ENCODE assay signal across 2 cellular contexts in the genomic region with DNA sequence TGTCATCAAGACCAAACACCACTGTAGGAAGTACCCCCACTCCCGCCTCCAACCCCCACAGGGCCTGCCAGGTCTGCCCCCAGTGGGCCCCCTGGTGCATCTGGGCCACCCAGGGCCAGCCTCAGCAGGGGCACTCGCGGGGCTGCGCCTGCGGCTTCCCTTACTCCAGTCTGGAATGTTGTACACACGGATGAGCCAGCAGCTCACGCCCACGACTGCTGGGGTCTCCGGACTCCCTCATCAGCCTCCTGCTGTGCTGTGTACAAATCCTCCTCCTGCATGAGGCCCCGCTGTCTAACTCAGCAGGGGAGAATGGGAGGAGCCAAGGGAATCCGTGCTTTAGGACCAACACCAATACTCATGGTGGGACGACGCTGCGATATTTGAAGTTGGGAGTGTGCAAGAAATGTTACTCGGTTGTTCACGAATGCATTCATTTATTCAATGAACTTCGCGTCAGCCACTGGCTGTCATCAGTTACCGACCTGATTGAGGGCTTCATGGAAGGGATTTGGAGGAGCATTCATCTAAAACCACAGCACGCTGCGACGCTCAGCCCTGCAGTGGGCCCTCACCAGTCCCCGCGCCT.
TF ChIP-seq lines count a peak whose summit lies in the region.

No MANE protein-coding gene starts in this region.

TF ChIP-seq in A549, 52 proteins besides CTCF, POLR2A, EP300 and RAD21 (continued from another document):
- TF ChIP-seq, protein P1, sequence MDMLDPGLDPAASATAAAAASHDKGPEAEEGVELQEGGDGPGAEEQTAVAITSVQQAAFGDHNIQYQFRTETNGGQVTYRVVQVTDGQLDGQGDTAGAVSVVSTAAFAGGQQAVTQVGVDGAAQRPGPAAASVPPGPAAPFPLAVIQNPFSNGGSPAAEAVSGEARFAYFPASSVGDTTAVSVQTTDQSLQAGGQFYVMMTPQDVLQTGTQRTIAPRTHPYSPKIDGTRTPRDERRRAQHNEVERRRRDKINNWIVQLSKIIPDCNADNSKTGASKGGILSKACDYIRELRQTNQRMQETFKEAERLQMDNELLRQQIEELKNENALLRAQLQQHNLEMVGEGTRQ (IDR thresholded peaks at IDR 0.05): no peak
- TF ChIP-seq ZNF302 (CRISPR knock-in tag; IDR thresholded peaks at IDR 0.05) (no peak), RFX5 (IDR thresholded peaks at IDR 0.05) (peak; percentile 85), PHF8 (IDR thresholded peaks at IDR 0.05; ENCODE audit: borderline replicate concordance, low read depth) (no peak; the same call in 1 of the 2 replicates)
- TF ChIP-seq, protein P2, sequence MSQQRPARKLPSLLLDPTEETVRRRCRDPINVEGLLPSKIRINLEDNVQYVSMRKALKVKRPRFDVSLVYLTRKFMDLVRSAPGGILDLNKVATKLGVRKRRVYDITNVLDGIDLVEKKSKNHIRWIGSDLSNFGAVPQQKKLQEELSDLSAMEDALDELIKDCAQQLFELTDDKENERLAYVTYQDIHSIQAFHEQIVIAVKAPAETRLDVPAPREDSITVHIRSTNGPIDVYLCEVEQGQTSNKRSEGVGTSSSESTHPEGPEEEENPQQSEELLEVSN (IDR thresholded peaks at IDR 0.05; ENCODE audit: borderline replicate concordance, low read depth): no peak

TF ChIP-seq in GM12878, 131 proteins besides CTCF, POLR2A, EP300 and RAD21 (continued from another document):
- TF ChIP-seq PAX5 (IDR thresholded peaks at IDR 0.05; ENCODE audit: borderline replicate concordance, low read depth, low read length) (no peak), FOXM1 (IDR thresholded peaks at IDR 0.05; ENCODE audit: low read depth, low read length) (no peak), CREM (IDR thresholded peaks at IDR 0.05; ENCODE audit: low read depth) (0 out of 2 replicates have a peak, but pooled peaks have one; percentile 4), KDM1A (IDR thresholded peaks at IDR 0.05; ENCODE audit: borderline replicate concordance) (no peak), WRNIP1 (IDR thresholded peaks at IDR 0.05; ENCODE audit: borderline replicate concordance, low read depth, low read length) (0 out of 2 replicates have a peak, but pooled peaks have one; percentile 11), RFX5 (IDR thresholded peaks at IDR 0.05; ENCODE audit: low read depth, low read length) (peak; percentile 85), ZNF24 (IDR thresholded peaks at IDR 0.05) (peak; percentile 79), GABPA (IDR thresholded peaks at IDR 0.05; ENCODE audit: low read depth) (no peak)
- TF ChIP-seq, protein P3, sequence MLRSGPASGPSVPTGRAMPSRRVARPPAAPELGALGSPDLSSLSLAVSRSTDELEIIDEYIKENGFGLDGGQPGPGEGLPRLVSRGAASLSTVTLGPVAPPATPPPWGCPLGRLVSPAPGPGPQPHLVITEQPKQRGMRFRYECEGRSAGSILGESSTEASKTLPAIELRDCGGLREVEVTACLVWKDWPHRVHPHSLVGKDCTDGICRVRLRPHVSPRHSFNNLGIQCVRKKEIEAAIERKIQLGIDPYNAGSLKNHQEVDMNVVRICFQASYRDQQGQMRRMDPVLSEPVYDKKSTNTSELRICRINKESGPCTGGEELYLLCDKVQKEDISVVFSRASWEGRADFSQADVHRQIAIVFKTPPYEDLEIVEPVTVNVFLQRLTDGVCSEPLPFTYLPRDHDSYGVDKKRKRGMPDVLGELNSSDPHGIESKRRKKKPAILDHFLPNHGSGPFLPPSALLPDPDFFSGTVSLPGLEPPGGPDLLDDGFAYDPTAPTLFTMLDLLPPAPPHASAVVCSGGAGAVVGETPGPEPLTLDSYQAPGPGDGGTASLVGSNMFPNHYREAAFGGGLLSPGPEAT (IDR thresholded peaks at IDR 0.05; ENCODE audit: low read depth): no peak
- TF ChIP-seq, protein P4, sequence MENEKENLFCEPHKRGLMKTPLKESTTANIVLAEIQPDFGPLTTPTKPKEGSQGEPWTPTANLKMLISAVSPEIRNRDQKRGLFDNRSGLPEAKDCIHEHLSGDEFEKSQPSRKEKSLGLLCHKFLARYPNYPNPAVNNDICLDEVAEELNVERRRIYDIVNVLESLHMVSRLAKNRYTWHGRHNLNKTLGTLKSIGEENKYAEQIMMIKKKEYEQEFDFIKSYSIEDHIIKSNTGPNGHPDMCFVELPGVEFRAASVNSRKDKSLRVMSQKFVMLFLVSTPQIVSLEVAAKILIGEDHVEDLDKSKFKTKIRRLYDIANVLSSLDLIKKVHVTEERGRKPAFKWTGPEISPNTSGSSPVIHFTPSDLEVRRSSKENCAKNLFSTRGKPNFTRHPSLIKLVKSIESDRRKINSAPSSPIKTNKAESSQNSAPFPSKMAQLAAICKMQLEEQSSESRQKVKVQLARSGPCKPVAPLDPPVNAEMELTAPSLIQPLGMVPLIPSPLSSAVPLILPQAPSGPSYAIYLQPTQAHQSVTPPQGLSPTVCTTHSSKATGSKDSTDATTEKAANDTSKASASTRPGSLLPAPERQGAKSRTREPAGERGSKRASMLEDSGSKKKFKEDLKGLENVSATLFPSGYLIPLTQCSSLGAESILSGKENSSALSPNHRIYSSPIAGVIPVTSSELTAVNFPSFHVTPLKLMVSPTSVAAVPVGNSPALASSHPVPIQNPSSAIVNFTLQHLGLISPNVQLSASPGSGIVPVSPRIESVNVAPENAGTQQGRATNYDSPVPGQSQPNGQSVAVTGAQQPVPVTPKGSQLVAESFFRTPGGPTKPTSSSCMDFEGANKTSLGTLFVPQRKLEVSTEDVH (IDR thresholded peaks at IDR 0.05; ENCODE audit: low read depth, partially characterized antibody): no peak
- TF ChIP-seq, protein P5, sequence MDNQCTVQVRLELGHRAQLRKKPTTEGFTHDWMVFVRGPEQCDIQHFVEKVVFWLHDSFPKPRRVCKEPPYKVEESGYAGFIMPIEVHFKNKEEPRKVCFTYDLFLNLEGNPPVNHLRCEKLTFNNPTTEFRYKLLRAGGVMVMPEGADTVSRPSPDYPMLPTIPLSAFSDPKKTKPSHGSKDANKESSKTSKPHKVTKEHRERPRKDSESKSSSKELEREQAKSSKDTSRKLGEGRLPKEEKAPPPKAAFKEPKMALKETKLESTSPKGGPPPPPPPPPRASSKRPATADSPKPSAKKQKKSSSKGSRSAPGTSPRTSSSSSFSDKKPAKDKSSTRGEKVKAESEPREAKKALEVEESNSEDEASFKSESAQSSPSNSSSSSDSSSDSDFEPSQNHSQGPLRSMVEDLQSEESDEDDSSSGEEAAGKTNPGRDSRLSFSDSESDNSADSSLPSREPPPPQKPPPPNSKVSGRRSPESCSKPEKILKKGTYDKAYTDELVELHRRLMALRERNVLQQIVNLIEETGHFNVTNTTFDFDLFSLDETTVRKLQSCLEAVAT (IDR thresholded peaks at IDR 0.05): no peak
